ENCODE assay signal across 37 cellular contexts in the genomic region with DNA sequence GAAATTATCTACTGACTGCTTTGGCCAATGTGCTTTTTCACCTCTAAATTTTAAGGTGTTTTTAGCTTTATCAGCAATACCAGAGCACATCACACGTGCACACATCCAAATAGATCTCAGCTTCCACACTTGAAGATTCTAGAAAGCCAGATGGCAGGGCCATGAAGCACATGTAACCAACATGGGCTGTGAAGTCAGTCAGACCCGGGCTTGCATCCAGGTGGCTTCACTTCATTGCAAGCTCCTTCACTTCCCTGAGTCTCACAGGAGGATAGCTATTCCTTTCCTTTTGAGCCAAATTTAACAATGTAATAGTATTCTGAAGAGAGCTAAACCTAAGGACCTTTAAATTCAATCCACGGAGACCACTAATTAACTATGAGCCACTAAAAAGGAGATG.
DNase-seq lines count a peak whose midpoint lies in the region; ATAC-seq, FAIRE-seq and TF ChIP-seq lines count a peak whose summit lies in the region.
"Had no signal": no experiment of that assay in that cellular context is flagged by ENCODE, and none has a peak within 500 bp of the region (broad histone marks: within the 10 kb centered on the region; RNA-seq: fewer than 3 reads in every experiment).

No MANE protein-coding gene starts in this region.

- H3K27ac Mint-ChIP-seq in endothelial cell (ENCODE audit: unreplicated experiment), result peak overlapping the region; percentile 21
- H3K27ac Mint-ChIP-seq: activated naive CD8-positive, alpha-beta T cell treated with anti-CD3 and anti-CD28 coated beads, Interleukin-2, amount 50 U/mL, for 24 hours; activated T-cell treated with anti-CD3 and anti-CD28 coated beads, Interleukin-2, amount 50 U/mL, for 72 hours; immature natural killer cell had no signal

- no peaks in the 10 kb centered on the region for H3K36me3 Mint-ChIP-seq in endothelial cell (ENCODE audit: low read depth, unreplicated experiment)

- 86% methylated on average over 3 of the region's 3 CpGs for WGBS in liver

- H3K4me1 Mint-ChIP-seq in endothelial cell (ENCODE audit: unreplicated experiment), result peaks cover 32% of the 10 kb centered on the region
- H3K4me1 Mint-ChIP-seq: activated naive CD8-positive, alpha-beta T cell treated with anti-CD3 and anti-CD28 coated beads, Interleukin-2, amount 50 U/mL, for 24 hours; stimulated activated naive CD8-positive, alpha-beta T cell treated with anti-CD3 and anti-CD28 coated beads, Interleukin-15, amount 100 ng/mL, for 72 hours had no signal

- H3K27me3 ChIP-seq in liver (ENCODE audit: control insufficient read depth in 4 of 4, insufficient read depth in 4 of 4, low read length in 3 of 4), result no peaks in the 10 kb centered on the region
- H3K27me3 ChIP-seq: BLaER1, gastroesophageal sphincter, spleen had no signal

- no peak for TF ChIP-seq POLR2A in GM12892 (IDR thresholded peaks at IDR 0.05; ENCODE audit: low read depth, low read length)

- DNase-seq in GM04504 (ENCODE audit: low read depth) (peak; percentile 48), endothelial cell (ENCODE audit: low spot score) (no peak), dermis blood vessel endothelial cell (no peak), NCI-H82 treated with DMSO at 0.1 percent for 48 hours (lab: John Stamatoyannopoulos, UW; ENCODE audit: unreplicated experiment) (no peak), GM12892 (ENCODE audit: insufficient read length) (no peak)
- DNase-seq: ACHN; activated CD4-positive, alpha-beta T cell treated with anti-CD3 and anti-CD28 coated beads, Interleukin-2, amount 50 U/mL, for 48 hours; activated naive CD4-positive, alpha-beta T cell; activated naive CD8-positive, alpha-beta T cell treated with anti-CD3 and anti-CD28 coated beads, Interleukin-2, amount 50 U/mL, for 24 hours; activated T-cell treated with anti-CD3 and anti-CD28 coated beads, Interleukin-2, amount 50 U/mL, for 72 hours; caudate nucleus; cortex of kidney; DMS53; immature natural killer cell; KBM-7; left colon; mesenchymal stem cell; MM.1S; NCI-H1105 treated with DMSO at 0.1 percent for 48 hours; NCI-H1930; NCI-H524; NK-92 treated with Interleukin-12 subunit alpha and Interleukin-12 subunit beta, amount 100 ng/mL, for 24 hours; PC-3; spleen; stimulated activated CD8-positive, alpha-beta memory T cell treated with anti-CD3 and anti-CD28 coated beads, Interleukin-4, amount 100 ng/mL, for 48 hours; stimulated activated naive CD8-positive, alpha-beta T cell treated with anti-CD3 and anti-CD28 coated beads, Interleukin-15, amount 100 ng/mL, for 72 hours; T-helper 2 cell had no signal

- H3K4me3 ChIP-seq in liver (ENCODE audit: low read depth in 1 of 3, low read length in 3 of 3), result no peak overlapping the region
- H3K4me3 ChIP-seq: BLaER1, gastroesophageal sphincter, HAP-1, spleen had no signal

- peaks cover 2 to 12% (median 10%) of the 10 kb centered on the region in 4 donors for H3K4me1 ChIP-seq in liver (ENCODE audit: control insufficient read depth in 4 of 4, insufficient read depth in 4 of 4, low read length in 3 of 4)
- H3K4me1 ChIP-seq: parathyroid adenoma had no signal

- no peak for ATAC-seq in HG03175 (IDR thresholded peaks at IDR 0.05; ENCODE audit: unreplicated experiment)
- ATAC-seq: activated CD4-positive, CD25-positive, alpha-beta regulatory T cell treated with anti-CD3 and anti-CD28 coated beads, Interleukin-2, amount 50 U/mL, for 24 hours; activated naive CD8-positive, alpha-beta T cell treated with anti-CD3 and anti-CD28 coated beads, Interleukin-2, amount 50 U/mL, for 24 hours; activated T-cell treated with anti-CD3 and anti-CD28 coated beads, Interleukin-2, amount 50 U/mL, for 72 hours; esophagus mucosa; gastroesophageal sphincter; PC-3; stimulated activated naive CD8-positive, alpha-beta T cell treated with anti-CD3 and anti-CD28 coated beads, Interleukin-15, amount 100 ng/mL, for 72 hours had no signal

- no peaks in the 10 kb centered on the region for H3K36me3 ChIP-seq in liver (ENCODE audit: control insufficient read depth in 4 of 4, insufficient read depth in 3 of 4, low read depth in 1 of 4, low read length in 3 of 4)
- H3K36me3 ChIP-seq: BLaER1, gastroesophageal sphincter, HAP-1, spleen had no signal

- H3K9ac ChIP-seq in liver (ENCODE audit: low read depth in 1 of 2, low read length in 2 of 2), result no peak overlapping the region
- H3K9ac ChIP-seq: BLaER1, parathyroid adenoma had no signal

- no peak for TF ChIP-seq CTCF in 22Rv1 (IDR thresholded peaks at IDR 0.05)
- TF ChIP-seq CTCF in endothelial cell (IDR thresholded peaks at IDR 0.05; ENCODE audit: unreplicated experiment), result no peak
- TF ChIP-seq CTCF in liver (IDR thresholded peaks at IDR 0.05; ENCODE audit: low read depth, low read length, missing input control), result no peak

- H3K4me3 Mint-ChIP-seq in endothelial cell (ENCODE audit: unreplicated experiment), result no peak overlapping the region
- H3K4me3 Mint-ChIP-seq: activated naive CD8-positive, alpha-beta T cell treated with anti-CD3 and anti-CD28 coated beads, Interleukin-2, amount 50 U/mL, for 24 hours; activated T-cell treated with anti-CD3 and anti-CD28 coated beads, Interleukin-2, amount 50 U/mL, for 72 hours; immature natural killer cell; neural crest cell; stimulated activated naive CD8-positive, alpha-beta T cell treated with anti-CD3 and anti-CD28 coated beads, Interleukin-15, amount 100 ng/mL, for 72 hours had no signal

- peak overlapping the region; percentile 37; the same call in 1 of the 2 replicates for H3K27ac ChIP-seq in 22Rv1
- H3K27ac ChIP-seq in liver (ENCODE audit: low read depth in 1 of 2, low read length in 2 of 2), result no peak overlapping the region
- H3K27ac ChIP-seq: BLaER1, gastroesophageal sphincter, parathyroid adenoma, spleen had no signal

- H3K9me3 ChIP-seq in liver (ENCODE audit: control insufficient read depth in 4 of 4, low read length in 3 of 4), result no peaks in the 10 kb centered on the region
- H3K9me3 ChIP-seq: BLaER1, gastroesophageal sphincter, HAP-1, spleen had no signal

- no peaks in the 10 kb centered on the region for H3K27me3 Mint-ChIP-seq in endothelial cell (ENCODE audit: unreplicated experiment)

- FAIRE-seq in GM12892 (lab: Jason Lieb, UNC), result no peak

- H3K9me3 Mint-ChIP-seq in endothelial cell (ENCODE audit: unreplicated experiment), result no peaks in the 10 kb centered on the region
- H3K9me3 Mint-ChIP-seq: activated naive CD8-positive, alpha-beta T cell treated with anti-CD3 and anti-CD28 coated beads, Interleukin-2, amount 50 U/mL, for 24 hours; activated T-cell treated with anti-CD3 and anti-CD28 coated beads, Interleukin-2, amount 50 U/mL, for 72 hours; immature natural killer cell; neural crest cell; stimulated activated naive CD8-positive, alpha-beta T cell treated with anti-CD3 and anti-CD28 coated beads, Interleukin-15, amount 100 ng/mL, for 72 hours had no signal

- TF ChIP-seq RAD21 in liver (IDR thresholded peaks at IDR 0.05), result no peak

TF ChIP-seq in liver, 16 proteins besides CTCF, POLR2A, EP300 and RAD21:
- TF ChIP-seq RXRA (IDR thresholded peaks at IDR 0.05) (no peak), FOXA1 (IDR thresholded peaks at IDR 0.05) (no peak), TAF1 (conservative IDR thresholded peaks at IDR 0.05) (no peak), SP1 (IDR thresholded peaks at IDR 0.05) (no peak), HNF4G (IDR thresholded peaks at IDR 0.05) (no peak)
- TF ChIP-seq, protein P1, sequence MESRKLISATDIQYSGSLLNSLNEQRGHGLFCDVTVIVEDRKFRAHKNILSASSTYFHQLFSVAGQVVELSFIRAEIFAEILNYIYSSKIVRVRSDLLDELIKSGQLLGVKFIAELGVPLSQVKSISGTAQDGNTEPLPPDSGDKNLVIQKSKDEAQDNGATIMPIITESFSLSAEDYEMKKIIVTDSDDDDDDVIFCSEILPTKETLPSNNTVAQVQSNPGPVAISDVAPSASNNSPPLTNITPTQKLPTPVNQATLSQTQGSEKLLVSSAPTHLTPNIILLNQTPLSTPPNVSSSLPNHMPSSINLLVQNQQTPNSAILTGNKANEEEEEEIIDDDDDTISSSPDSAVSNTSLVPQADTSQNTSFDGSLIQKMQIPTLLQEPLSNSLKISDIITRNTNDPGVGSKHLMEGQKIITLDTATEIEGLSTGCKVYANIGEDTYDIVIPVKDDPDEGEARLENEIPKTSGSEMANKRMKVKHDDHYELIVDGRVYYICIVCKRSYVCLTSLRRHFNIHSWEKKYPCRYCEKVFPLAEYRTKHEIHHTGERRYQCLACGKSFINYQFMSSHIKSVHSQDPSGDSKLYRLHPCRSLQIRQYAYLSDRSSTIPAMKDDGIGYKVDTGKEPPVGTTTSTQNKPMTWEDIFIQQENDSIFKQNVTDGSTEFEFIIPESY (IDR thresholded peaks at IDR 0.05), result no peak
- TF ChIP-seq, protein P2, sequence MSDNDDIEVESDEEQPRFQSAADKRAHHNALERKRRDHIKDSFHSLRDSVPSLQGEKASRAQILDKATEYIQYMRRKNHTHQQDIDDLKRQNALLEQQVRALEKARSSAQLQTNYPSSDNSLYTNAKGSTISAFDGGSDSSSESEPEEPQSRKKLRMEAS (IDR thresholded peaks at IDR 0.05), result peak; percentile 13
- TF ChIP-seq, protein P3, sequence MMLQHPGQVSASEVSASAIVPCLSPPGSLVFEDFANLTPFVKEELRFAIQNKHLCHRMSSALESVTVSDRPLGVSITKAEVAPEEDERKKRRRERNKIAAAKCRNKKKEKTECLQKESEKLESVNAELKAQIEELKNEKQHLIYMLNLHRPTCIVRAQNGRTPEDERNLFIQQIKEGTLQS (IDR thresholded peaks at IDR 0.05), result no peak
